Comparison of ENCODE assay signal across 26 cellular contexts in genomic region chr16:893360-893759, GRCh38.
DNase-seq lines count a peak whose midpoint lies in the region; ATAC-seq and TF ChIP-seq lines count a peak whose summit lies in the region.
"Had no signal": no experiment of that assay in that cellular context is flagged by ENCODE, and none has a peak within 500 bp of the region (broad histone marks: within the 10 kb centered on the region; RNA-seq: fewer than 3 reads in every experiment).

No MANE protein-coding gene starts in this region.

- H2AFZ ChIP-seq in HCT116 (ENCODE audit: low read depth, low read length, poor library complexity, severe bottlenecking) = no peak overlapping the region

- no peaks in the 10 kb centered on the region for H3K36me3 ChIP-seq in HCT116 (ENCODE audit: control insufficient read depth in 1 of 2, insufficient read depth in 2 of 2, low read length in 2 of 2)
- H3K36me3 ChIP-seq: MG63, SJCRH30 had no signal

- POLR2A ChIA-PET in HCT116 (lab: Charles Lee) = no interaction called here

- peak; percentile 72 for ATAC-seq in HCT116
- no peak for ATAC-seq in GM19324 (IDR thresholded peaks at IDR 0.05; ENCODE audit: low FRiP score, unreplicated experiment)
- no peak for ATAC-seq in HG03135 (IDR thresholded peaks at IDR 0.05; ENCODE audit: unreplicated experiment)
- ATAC-seq: activated naive CD8-positive, alpha-beta T cell treated with anti-CD3 and anti-CD28 coated beads, Interleukin-2, amount 50 U/mL, for 24 hours; left ventricle myocardium superior; psoas muscle had no signal

- no peaks in the 10 kb centered on the region for H3K9me2 ChIP-seq in HCT116 (ENCODE audit: insufficient read depth)

- no peaks in the 10 kb centered on the region for H4K20me1 ChIP-seq in HCT116 (ENCODE audit: insufficient read depth)

- no peaks in the 10 kb centered on the region for H3K27me3 ChIP-seq in HCT116 (ENCODE audit: insufficient read depth, low read length)
- H3K27me3 ChIP-seq: MG63, SJCRH30, thyroid gland, vagina had no signal

- intact Hi-C loops in HCT116 (cut with micrococcal nuclease) (loop anchor here (10.0 kb wide), 1 partner anchor 161 kb away; no protein-coding TSS in a partner anchor), head of caudate nucleus (cut with DNase I) (no loop called here)

- RAD21 ChIA-PET in HCT116 (lab: Charles Lee; ENCODE audit: low non-redundant PET in 1 of 2, low total read pairs in 2 of 2, uncharacterized antibody in 2 of 2, unreplicated experiment in 2 of 2) = no interaction called here

- H3K4me2 ChIP-seq in HCT116 (ENCODE audit: low read length) = peak overlapping the region; percentile 9; the same call in 1 of the 2 replicates

- H3K4me1 ChIP-seq in HCT116 (ENCODE audit: control insufficient read depth in 1 of 2, insufficient read depth in 2 of 2, low read length in 2 of 2) = peaks cover 0 to 3% of the 10 kb centered on the region in 2 experiments; a peak in 1 of 4 replicates
- H3K4me1 ChIP-seq: psoas muscle, thyroid gland, vagina had no signal

- peak; percentile 45 for DNase-seq in DMS 273 (lab: John Stamatoyannopoulos, UW; ENCODE audit: unreplicated experiment)
- DNase-seq in DMS 273 treated with DMSO at 0.1 percent for 48 hours (lab: John Stamatoyannopoulos, UW) = no peak
- DNase-seq in HCT116 (ENCODE audit: low read depth, low spot score) = no peak
- peak; percentile 9 for DNase-seq in SK-MEL-5 (ENCODE audit: low read depth, low spot score)
- DNase-seq in head of caudate nucleus = peak in 25 of 42 donors; percentile 29 to 77 (median 58)
- no peak for DNase-seq in glomerular visceral epithelial cell (ENCODE audit: extremely low spot score)
- DNase-seq: activated CD4-positive, alpha-beta T cell treated with anti-CD3 and anti-CD28 coated beads for 1 hour; activated gamma-delta T cell treated with Interleukin-2 at 50 U/mL for 16 hours; activated naive CD8-positive, alpha-beta T cell treated with anti-CD3 and anti-CD28 coated beads, Interleukin-2, amount 50 U/mL, for 24 hours; activated T-cell treated with anti-CD3 and anti-CD28 coated beads, Interleukin-2, amount 50 U/mL, for 1 hour; CD4-positive, alpha-beta T cell; DMS153; H9; islet precursor cell; KG1; left ventricle myocardium superior; MG63; NCI-H1436 treated with DMSO at 0.1 percent for 48 hours; NCI-H510A treated with DMSO at 0.1 percent for 48 hours; SJCRH30; thyroid gland had no signal

- H3K27ac ChIP-seq in HCT116 (ENCODE audit: low read depth, low read length) = no peak overlapping the region
- H3K27ac ChIP-seq: 22Rv1, psoas muscle, SJCRH30, thyroid gland, vagina had no signal

- TF ChIP-seq CTCF in HCT116 (IDR thresholded peaks at IDR 0.05 in 2 of 3, conservative IDR thresholded peaks at IDR 0.05 in 1 of 3; ENCODE audit: borderline replicate concordance in 1 of 3, insufficient read depth in 1 of 3, low read depth in 2 of 3, low read length in 2 of 3) = peak in 2 of 3 experiments; percentile 11 to 12; a peak in 1 of 6 replicates

- no peak for TF ChIP-seq POLR2A in HCT116 (IDR thresholded peaks at IDR 0.05; ENCODE audit: borderline replicate concordance, extremely low read depth, insufficient read depth, insufficient read length)

- no peak overlapping the region for H3K4me3 ChIP-seq in HCT116 (replicated peaks in 1 of 2; ENCODE audit: low read depth in 1 of 2, low read length in 2 of 2)
- H3K4me3 ChIP-seq: MG63, psoas muscle, SJCRH30, thyroid gland, vagina had no signal

- H3K9ac ChIP-seq in HCT116 (ENCODE audit: low read length) = no peak overlapping the region

- in situ Hi-C loops in SK-MEL-5 (cut with HindIII; ENCODE audit: low pct_unique_long_range_greater_than_20kb, low sequenced_read_pairs) = no loop called here

- H3K79me2 ChIP-seq in HCT116 (ENCODE audit: insufficient read depth, low read length) = no peaks in the 10 kb centered on the region

- no TSS peak for BruUV-seq in HCT116 (replicated peaks; lab: Mats Ljungman, UMichigan)

- peak; percentile 24; the same call in 1 of the 2 replicates for TF ChIP-seq RAD21 in HCT116 (IDR thresholded peaks at IDR 0.05; ENCODE audit: low read depth)

- CTCF ChIA-PET in HCT116 (lab: Charles Lee) = no interaction called here

- no peaks in the 10 kb centered on the region for H3K9me3 ChIP-seq in HCT116 (ENCODE audit: control insufficient read depth in 1 of 2, insufficient read depth in 1 of 2, low read depth in 1 of 2, low read length in 2 of 2)
- H3K9me3 ChIP-seq: MG63, psoas muscle, SJCRH30, thyroid gland, vagina had no signal

TF ChIP-seq in HCT116, 20 proteins besides CTCF, POLR2A, EP300 and RAD21:
- no peak for TF ChIP-seq POLR2AphosphoS5 (IDR thresholded peaks at IDR 0.05; ENCODE audit: low read depth, low read length)
- no peak for TF ChIP-seq YY1 (IDR thresholded peaks at IDR 0.05; ENCODE audit: extremely low read depth, insufficient replicate concordance, low read depth, low read length)
- no peak for TF ChIP-seq ZBTB33 (IDR thresholded peaks at IDR 0.05; ENCODE audit: extremely low read depth, insufficient replicate concordance, low read length)
- no peak for TF ChIP-seq TCF7L2 (IDR thresholded peaks at IDR 0.05; ENCODE audit: borderline replicate concordance, extremely low read depth, insufficient read depth, insufficient read length)
- no peak for TF ChIP-seq SIN3A (IDR thresholded peaks at IDR 0.05; ENCODE audit: low read depth)
- TF ChIP-seq ZNF274 (IDR thresholded peaks at IDR 0.05; ENCODE audit: low read depth, low read length) = no peak
- TF ChIP-seq ELF1 (IDR thresholded peaks at IDR 0.05; ENCODE audit: borderline replicate concordance, low read depth) = no peak
- no peak for TF ChIP-seq ATF3 (IDR thresholded peaks at IDR 0.05)
- no peak for TF ChIP-seq EGR1 (IDR thresholded peaks at IDR 0.05; ENCODE audit: low read depth)
- TF ChIP-seq EZH2 (IDR thresholded peaks at IDR 0.05) = no peak
- TF ChIP-seq MAX (IDR thresholded peaks at IDR 0.05) = no peak
- TF ChIP-seq SRF (IDR thresholded peaks at IDR 0.05; ENCODE audit: low read depth) = no peak
- TF ChIP-seq SP1 (IDR thresholded peaks at IDR 0.05; ENCODE audit: low read depth) = no peak
- TF ChIP-seq JUND (IDR thresholded peaks at IDR 0.05) = no peak
- TF ChIP-seq EZH2phosphoT487 (IDR thresholded peaks at IDR 0.05; ENCODE audit: borderline replicate concordance) = no peak
- TF ChIP-seq CBX3 (IDR thresholded peaks at IDR 0.05; ENCODE audit: low read depth) = no peak
- no peak for TF ChIP-seq CEBPB (IDR thresholded peaks at IDR 0.05; ENCODE audit: low read depth)
- TF ChIP-seq REST (IDR thresholded peaks at IDR 0.05; ENCODE audit: low read depth) = no peak
- no peak for TF ChIP-seq ZFX (IDR thresholded peaks at IDR 0.05)
- no peak for TF ChIP-seq FOSL1 (IDR thresholded peaks at IDR 0.05; ENCODE audit: low read depth)
TF ChIP-seq in HCT116: peak in this region for 0.

Comparison
In these comparisons a context has a peak if more than half of its experiments do, and no peak if none do; other contexts are left out.
1. DNase-seq: peak in DMS 273 (single experiment), SK-MEL-5 (single experiment) and head of caudate nucleus (25 of 42); none in DMS 273 treated with DMSO at 0.1 percent for 48 hours (single experiment), HCT116 (single experiment) and glomerular visceral epithelial cell (single experiment).